In genomic region chr18:2569338-2570207, GRCh38 we compare ENCODE assay signal across 9 cellular contexts. TPM values are rescaled to one million over a fixed set of nuclear protein-coding genes. Genes with fewer than 3 reads are reported as not detected.
DNase-seq lines count a peak whose midpoint lies in the region; ATAC-seq and TF ChIP-seq lines count a peak whose summit lies in the region.
"Had no signal": no experiment of that assay in that cellular context is flagged by ENCODE, and none has a peak within 500 bp of the region (broad histone marks: within the 10 kb centered on the region; RNA-seq: fewer than 3 reads in every experiment).

No MANE protein-coding gene starts in this region.

- H3K36me3 ChIP-seq in cardiac muscle cell = no peaks in the 10 kb centered on the region
- peaks cover 0 to 2% (median 0%) of the 10 kb centered on the region in 5 donors for H3K36me3 ChIP-seq in subcutaneous abdominal adipose tissue (ENCODE audit: control insufficient read depth in 5 of 5, insufficient read depth in 5 of 5, low read length in 5 of 5)

- DNase-seq in cardiac muscle cell (ENCODE audit: low read depth in 1 of 2, low spot score in 1 of 2) (no peak), Right ventricle myocardium inferior (ENCODE audit: missing footprints) (no peak), iPS-NIHi11 (ENCODE audit: low spot score) (peak; percentile 15), NCI-H1436 treated with DMSO at 0.1 percent for 48 hours (lab: John Stamatoyannopoulos, UW) (no peak), LoVo (ENCODE audit: low spot score) (no peak), NCI-H82 (lab: John Stamatoyannopoulos, UW) (no peak)
- DNase-seq: NCI-H1105 had no signal

- H3K4me3 ChIP-seq in cardiac muscle cell (no peak overlapping the region), subcutaneous abdominal adipose tissue (ENCODE audit: low read depth in 1 of 5, low read length in 5 of 5) (peak overlapping the region in 4 of 5 donors; percentile 88 to 97 (median 92))

- intact Hi-C loops in Right ventricle myocardium inferior (cut with DNase I) = no loop called here

- no peaks in the 10 kb centered on the region for H3K27me3 ChIP-seq in cardiac muscle cell
- no peaks in the 10 kb centered on the region for H3K27me3 ChIP-seq in subcutaneous abdominal adipose tissue (ENCODE audit: control insufficient read depth in 5 of 5, insufficient read depth in 4 of 5, low read length in 5 of 5)

- no peaks in the 10 kb centered on the region for H3K9me3 Mint-ChIP-seq in activated T-helper 17 cell treated with anti-CD3 and anti-CD28 coated beads, Interleukin-2, amount 50 U/mL, for 72 hours

- no peaks in the 10 kb centered on the region for H3K9me3 ChIP-seq in cardiac muscle cell (ENCODE audit: low read depth)
- H3K9me3 ChIP-seq in subcutaneous abdominal adipose tissue (ENCODE audit: control insufficient read depth in 5 of 5, low read length in 5 of 5) = no peaks in the 10 kb centered on the region

- peaks cover 30% of the 10 kb centered on the region for H3K4me1 Mint-ChIP-seq in activated T-helper 17 cell treated with anti-CD3 and anti-CD28 coated beads, Interleukin-2, amount 50 U/mL, for 72 hours

- H3K27me3 Mint-ChIP-seq in activated T-helper 17 cell treated with anti-CD3 and anti-CD28 coated beads, Interleukin-2, amount 50 U/mL, for 72 hours = no peaks in the 10 kb centered on the region

- H3K36me3 Mint-ChIP-seq in activated T-helper 17 cell treated with anti-CD3 and anti-CD28 coated beads, Interleukin-2, amount 50 U/mL, for 72 hours (ENCODE audit: low read depth) = peaks cover 67% of the 10 kb centered on the region

- H3K27ac ChIP-seq in cardiac muscle cell (peak overlapping the region; percentile 100), subcutaneous abdominal adipose tissue (ENCODE audit: low read depth, low read length) (no peak overlapping the region)

- peak overlapping the region in 1 of 5 donors; percentile 100 for H3K9ac ChIP-seq in subcutaneous abdominal adipose tissue (ENCODE audit: low read length in 5 of 5)

- H3K4me1 ChIP-seq in cardiac muscle cell (ENCODE audit: low read depth) = peaks cover 16% of the 10 kb centered on the region
- peaks cover 6 to 22% (median 18%) of the 10 kb centered on the region in 5 donors for H3K4me1 ChIP-seq in subcutaneous abdominal adipose tissue (ENCODE audit: control insufficient read depth in 5 of 5, insufficient read depth in 5 of 5, low read length in 5 of 5)

- peak overlapping the region; percentile 99 for H3K4me3 Mint-ChIP-seq in activated T-helper 17 cell treated with anti-CD3 and anti-CD28 coated beads, Interleukin-2, amount 50 U/mL, for 72 hours

- no peak for ATAC-seq in Right ventricle myocardium inferior
- ATAC-seq in activated T-helper 17 cell treated with anti-CD3 and anti-CD28 coated beads, Interleukin-2, amount 50 U/mL, for 72 hours (replicated peaks) = no peak

- TF ChIP-seq CTCF in cardiac muscle cell (IDR thresholded peaks at IDR 0.05; ENCODE audit: low read depth, low read length) = no peak

- H3K27ac Mint-ChIP-seq in activated T-helper 17 cell treated with anti-CD3 and anti-CD28 coated beads, Interleukin-2, amount 50 U/mL, for 72 hours = peak overlapping the region; percentile 78

RNA-seq across cellular contexts. Expression of gene METTL4, which starts 1.7 kb away (rescaled TPM):
- total RNA-seq in cardiac muscle cell (3.2 and 7.5 TPM in 2 replicates), Right ventricle myocardium inferior (7.3 TPM)
- polyA plus RNA-seq in cardiac muscle cell = 5.6 and 11.7 TPM in 2 replicates
- 10 to 100 TPM; 31.2 to 46.6 TPM for total RNA-seq in activated T-helper 17 cell treated with anti-CD3 and anti-CD28 coated beads, Interleukin-2, amount 50 U/mL, for 72 hours

RNA-seq across cellular contexts. Expression of gene NDC80, which starts 1.8 kb away (rescaled TPM):
- 4.3 and 23.2 TPM in 2 replicates for total RNA-seq in cardiac muscle cell
- polyA plus RNA-seq in cardiac muscle cell = 8.4 and 40.1 TPM in 2 replicates
- 0.54 TPM for total RNA-seq in Right ventricle myocardium inferior
- total RNA-seq in activated T-helper 17 cell treated with anti-CD3 and anti-CD28 coated beads, Interleukin-2, amount 50 U/mL, for 72 hours = 10 to 100 TPM; 64.4 to 68.9 TPM
